Comparison of ENCODE assay signal across 11 cellular contexts in the genomic region with DNA sequence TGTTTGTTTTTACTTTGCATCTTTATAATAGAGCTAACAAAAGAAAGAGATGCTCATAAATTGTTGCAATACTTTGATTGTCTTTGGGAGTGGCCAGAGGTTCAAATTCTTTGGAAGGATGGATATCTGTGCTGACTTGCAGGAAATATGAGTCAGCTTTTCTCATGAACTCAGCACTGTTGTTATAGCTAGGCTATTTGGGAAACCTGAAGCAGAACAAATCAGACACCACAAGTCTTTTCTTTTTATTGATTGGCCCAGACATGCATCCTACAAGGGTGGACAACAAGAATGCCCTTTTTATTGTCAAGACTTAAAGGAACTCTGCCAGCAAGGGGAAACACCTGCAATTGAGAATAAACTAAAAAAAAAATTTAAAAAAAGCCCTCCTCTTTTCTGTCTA. TPM values are rescaled to one million over a fixed set of nuclear protein-coding genes. Genes with fewer than 3 reads are reported as not detected.
DNase-seq lines count a peak whose midpoint lies in the region; ATAC-seq, FAIRE-seq and TF ChIP-seq lines count a peak whose summit lies in the region.
"Had no signal": no experiment of that assay in that cellular context is flagged by ENCODE, and none has a peak within 500 bp of the region (broad histone marks: within the 10 kb centered on the region; RNA-seq: fewer than 3 reads in every experiment).

No MANE protein-coding gene starts in this region.

- H3K4me2 ChIP-seq in KMS-11, result peak overlapping the region; percentile 22
- peak overlapping the region; percentile 60 for H3K4me2 ChIP-seq in keratinocyte (ENCODE audit: control insufficient read depth, extremely low read depth, insufficient read depth, low read depth, low read length)

- H3K9me1 ChIP-seq in keratinocyte (ENCODE audit: control insufficient read depth, extremely low read depth, insufficient read depth, low read length), result no peaks in the 10 kb centered on the region

- H3K27ac Mint-ChIP-seq in CD14-positive monocyte (peak overlapping the region; percentile 4 to 84 (median 51)), Calu3 (ENCODE audit: unreplicated experiment) (no peak overlapping the region)
- peak overlapping the region; percentile 61 for H3K27ac Mint-ChIP-seq in activated naive CD8-positive, alpha-beta T cell treated with anti-CD3 and anti-CD28 coated beads, Interleukin-2, amount 50 U/mL, for 24 hours
- H3K27ac Mint-ChIP-seq: WTC11 had no signal

- intact Hi-C loops in CD14-positive monocyte (cut with micrococcal nuclease), result no loop called here
- intact Hi-C loops in Calu3 (cut with micrococcal nuclease; ENCODE audit: unreplicated experiment), result no loop called here

- no peaks in the 10 kb centered on the region for H3K36me3 ChIP-seq in KMS-11 (ENCODE audit: insufficient read depth)
- no peaks in the 10 kb centered on the region for H3K36me3 ChIP-seq in keratinocyte (ENCODE audit: control insufficient read depth in 2 of 2, extremely low read depth in 1 of 2, insufficient read depth in 2 of 2, low read length in 2 of 2)

- H3K79me2 ChIP-seq in KMS-11 (ENCODE audit: insufficient read depth, low read depth) (peaks cover 12% of the 10 kb centered on the region; the same call in 1 of the 2 replicates), keratinocyte (ENCODE audit: control insufficient read depth, insufficient read depth, low read length) (no peaks in the 10 kb centered on the region)

- H3K36me3 Mint-ChIP-seq in CD14-positive monocyte (no peaks in the 10 kb centered on the region), Calu3 (ENCODE audit: insufficient read depth, unreplicated experiment) (peaks cover 13% of the 10 kb centered on the region)
- no peaks in the 10 kb centered on the region for H3K36me3 Mint-ChIP-seq in activated naive CD8-positive, alpha-beta T cell treated with anti-CD3 and anti-CD28 coated beads, Interleukin-2, amount 50 U/mL, for 24 hours (ENCODE audit: low read depth)
- H3K36me3 Mint-ChIP-seq: WTC11 had no signal

- H3K9me3 Mint-ChIP-seq in CD14-positive monocyte, result no peaks in the 10 kb centered on the region
- no peaks in the 10 kb centered on the region for H3K9me3 Mint-ChIP-seq in activated naive CD8-positive, alpha-beta T cell treated with anti-CD3 and anti-CD28 coated beads, Interleukin-2, amount 50 U/mL, for 24 hours
- H3K9me3 Mint-ChIP-seq in Calu3 (ENCODE audit: low read depth, unreplicated experiment), result no peaks in the 10 kb centered on the region
- H3K9me3 Mint-ChIP-seq: WTC11 had no signal

- H3K4me1 Mint-ChIP-seq in CD14-positive monocyte (peaks cover 48% of the 10 kb centered on the region), Calu3 (ENCODE audit: low read depth, unreplicated experiment) (peaks cover 24% of the 10 kb centered on the region)
- H3K4me1 Mint-ChIP-seq in activated naive CD8-positive, alpha-beta T cell treated with anti-CD3 and anti-CD28 coated beads, Interleukin-2, amount 50 U/mL, for 24 hours, result peaks cover 61% of the 10 kb centered on the region

- no peak for TF ChIP-seq CTCF in CD14-positive monocyte (IDR thresholded peaks at IDR 0.05)
- TF ChIP-seq CTCF in KMS-11 (conservative IDR thresholded peaks at IDR 0.05; ENCODE audit: low read depth, low read length), result no peak
- no peak for TF ChIP-seq CTCF in keratinocyte (optimal IDR thresholded peaks at IDR 0.05 in 1 of 3, IDR thresholded peaks at IDR 0.05 in 1 of 3, conservative IDR thresholded peaks at IDR 0.05 in 1 of 3; ENCODE audit: extremely low read depth in 1 of 3, insufficient read depth in 2 of 3, low read length in 3 of 3)
- TF ChIP-seq CTCF in Calu3 (IDR thresholded peaks at IDR 0.05; ENCODE audit: unreplicated experiment), result no peak

- no peak overlapping the region for H3K4me3 ChIP-seq in KMS-11 (IDR thresholded peaks at IDR 0.05; ENCODE audit: insufficient read depth, low read depth, low read length)
- no peak overlapping the region for H3K4me3 ChIP-seq in keratinocyte (ENCODE audit: control insufficient read depth in 2 of 3, extremely low read depth in 1 of 3, insufficient read depth in 2 of 3, low read depth in 1 of 3, low read length in 3 of 3)
- H3K4me3 ChIP-seq: dorsolateral prefrontal cortex had no signal

- CTCF ChIA-PET in Calu3 (lab: Charles Lee), result interaction anchor here (0.9 kb wide), 1 partner anchor 10 kb away, joined by 4 read pairs; no protein-coding TSS in a partner anchor

- no peak overlapping the region; the same call in 1 of the 2 replicates for H3K27ac ChIP-seq in KMS-11
- H3K27ac ChIP-seq in keratinocyte (ENCODE audit: control insufficient read depth, insufficient read depth, low read length), result peak overlapping the region; percentile 72
- H3K27ac ChIP-seq: dorsolateral prefrontal cortex had no signal

- no TSS peak for BruUV-seq in Calu3 (replicated peaks; lab: Mats Ljungman, UMichigan)

- DNase-seq in CD14-positive monocyte (ENCODE audit: low spot score) (no peak), keratinocyte (ENCODE audit: low read depth, low spot score) (peak; percentile 92), Calu3 (no peak), nucleus accumbens (lab: John Stamatoyannopoulos, UW) (no peak)
- no peak for DNase-seq in activated naive CD8-positive, alpha-beta T cell treated with anti-CD3 and anti-CD28 coated beads, Interleukin-2, amount 50 U/mL, for 24 hours
- DNase-seq: dorsolateral prefrontal cortex, GOT3 had no signal

- no peaks in the 10 kb centered on the region for H4K20me1 ChIP-seq in KMS-11 (ENCODE audit: insufficient read depth)
- no peaks in the 10 kb centered on the region for H4K20me1 ChIP-seq in keratinocyte (ENCODE audit: control insufficient read depth, extremely low read depth, insufficient read depth, low read length)

- ATAC-seq in activated naive CD8-positive, alpha-beta T cell treated with anti-CD3 and anti-CD28 coated beads, Interleukin-2, amount 50 U/mL, for 24 hours, result no peak
- ATAC-seq in HG03354 (IDR thresholded peaks at IDR 0.05; ENCODE audit: poor library complexity, severe bottlenecking, unreplicated experiment) (no peak), GM19328 (IDR thresholded peaks at IDR 0.05; ENCODE audit: unreplicated experiment) (no peak)
- ATAC-seq: WTC11 had no signal

- H3K9ac ChIP-seq in KMS-11 (no peak overlapping the region), keratinocyte (ENCODE audit: control insufficient read depth, extremely low read depth, insufficient read depth, low read length) (no peak overlapping the region)

- H3K4me1 ChIP-seq in KMS-11 (ENCODE audit: low read depth, poor library complexity, severe bottlenecking) (peaks cover 57% of the 10 kb centered on the region), keratinocyte (ENCODE audit: control insufficient read depth, extremely low read depth, insufficient read depth, low read length) (peaks cover 26% of the 10 kb centered on the region)

- H2AFZ ChIP-seq in KMS-11 (ENCODE audit: low read depth) (no peak overlapping the region), keratinocyte (ENCODE audit: control insufficient read depth, low read length) (no peak overlapping the region)

- H3K27me3 Mint-ChIP-seq in CD14-positive monocyte (ENCODE audit: low read depth in 3 of 3) (no peaks in the 10 kb centered on the region), Calu3 (ENCODE audit: unreplicated experiment) (no peaks in the 10 kb centered on the region)
- no peaks in the 10 kb centered on the region for H3K27me3 Mint-ChIP-seq in activated naive CD8-positive, alpha-beta T cell treated with anti-CD3 and anti-CD28 coated beads, Interleukin-2, amount 50 U/mL, for 24 hours

- dilution Hi-C loops in keratinocyte (cut with MboI; ENCODE audit: extremely low pct_ligation_motif_present, low sequenced_read_pairs), result no loop called here

- H3K9me3 ChIP-seq in keratinocyte (ENCODE audit: control insufficient read depth, low read depth, low read length), result no peaks in the 10 kb centered on the region

- H3K4me3 Mint-ChIP-seq in CD14-positive monocyte, result no peak overlapping the region
- H3K4me3 Mint-ChIP-seq in activated naive CD8-positive, alpha-beta T cell treated with anti-CD3 and anti-CD28 coated beads, Interleukin-2, amount 50 U/mL, for 24 hours, result no peak overlapping the region
- no peak overlapping the region for H3K4me3 Mint-ChIP-seq in Calu3 (ENCODE audit: low read depth, unreplicated experiment)
- H3K4me3 Mint-ChIP-seq: WTC11 had no signal

- H3K27me3 ChIP-seq in KMS-11 (ENCODE audit: insufficient read depth, low read depth), result no peaks in the 10 kb centered on the region
- H3K27me3 ChIP-seq in keratinocyte (ENCODE audit: control insufficient read depth, extremely low read depth, insufficient read depth, low read length), result no peaks in the 10 kb centered on the region
- H3K27me3 ChIP-seq: dorsolateral prefrontal cortex had no signal

- FAIRE-seq in keratinocyte (lab: Jason Lieb, UNC), result peak; percentile 84

RNA-seq across cellular contexts. Expression of gene DENND4A, which starts 4.5 kb away (rescaled TPM):
- polyA plus RNA-seq in CD14-positive monocyte (1 to 10 TPM; 4.6 to 6.9 TPM), keratinocyte (6.0 to 10.0 TPM (median 6.5 TPM) in 3 replicates)
- 9.5 TPM for polyA plus RNA-seq in keratinocyte (2011; ENCODE audit: low read depth)
- 3.8 and 8.8 TPM in 2 replicates for polyA plus RNA-seq in keratinocyte (2011; cell fraction: cytosol; rRNA removed)
- 11.6 and 13.3 TPM in 2 replicates for polyA plus RNA-seq in keratinocyte (2011; cell fraction: nucleus; rRNA removed)
- polyA plus RNA-seq in keratinocyte (2012; ENCODE audit: low replicate concordance), result 3.3 and 6.9 TPM in 2 replicates
- 7.0 to 31.9 TPM (median 18.5 TPM) in 3 replicates for polyA minus RNA-seq in keratinocyte
- 9.0 TPM for polyA minus RNA-seq in keratinocyte (2011; cell fraction: cytosol; rRNA and poly(A)+ RNA removed)
- 23.4 and 39.9 TPM in 2 replicates for polyA minus RNA-seq in keratinocyte (2011; cell fraction: nucleus; rRNA and poly(A)+ RNA removed)
- total RNA-seq in Calu3 (2022), result 26.0 and 26.6 TPM in 2 replicates
